Comparison of ENCODE assay signal across 36 cellular contexts in the genomic region with DNA sequence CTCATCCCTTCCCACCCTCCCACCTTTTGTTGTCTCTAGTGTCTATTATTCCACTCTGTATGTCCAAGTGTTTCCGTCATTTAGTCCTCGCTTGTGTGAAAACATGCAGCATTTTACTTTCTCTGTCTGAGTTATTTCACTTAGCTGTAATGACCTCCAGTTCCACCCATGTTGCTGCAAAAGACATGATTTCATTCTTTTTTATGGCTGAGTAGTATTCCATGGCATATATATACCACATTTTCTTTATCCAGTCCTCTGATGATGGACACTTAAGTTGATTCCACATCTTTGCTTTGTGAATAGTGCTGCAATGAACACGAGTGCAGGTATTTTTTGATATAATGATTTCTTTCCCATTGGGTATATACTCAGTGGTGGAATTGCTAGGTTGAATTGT.
"Had no signal": no experiment of that assay in that cellular context is flagged by ENCODE, and none has a peak within 500 bp of the region (broad histone marks: within the 10 kb centered on the region; RNA-seq: fewer than 3 reads in every experiment).

No MANE protein-coding gene starts in this region.

- H3K4me1 Mint-ChIP-seq: activated naive CD4-positive, alpha-beta T cell treated with anti-CD3 and anti-CD28 coated beads, Interleukin-2, amount 10 ng/mL, durations not matched to agents 7 days and 5 days; activated naive CD8-positive, alpha-beta T cell treated with anti-CD3 and anti-CD28 coated beads, Interleukin-2, amount 10 ng/mL, durations not matched to agents 7 days and 5 days; activated naive CD8-positive, alpha-beta T cell treated with anti-CD3 and anti-CD28 coated beads, Interleukin-2, amount 50 U/mL, for 24 hours; activated T-helper 17 cell treated with anti-CD3 and anti-CD28 coated beads, Interleukin-2, amount 50 U/mL, for 72 hours; brain had no signal

- DNase-seq: activated effector memory CD4-positive, alpha-beta T cell treated with anti-CD3 and anti-CD28 coated beads, Interleukin-2, amount 50 U/mL, for 16 hours; activated effector memory CD4-positive, alpha-beta T cell treated with Interleukin-2 at 50 U/mL for 16 hours; activated gamma-delta T cell; activated gamma-delta T cell treated with Interleukin-2 at 50 U/mL for 16 hours; activated naive CD4-positive, alpha-beta T cell; activated naive CD4-positive, alpha-beta T cell treated with anti-CD3 and anti-CD28 coated beads for 36 hours; activated naive CD4-positive, alpha-beta T cell treated with anti-CD3 and anti-CD28 coated beads, Interleukin-2, amount 10 ng/mL, durations not matched to agents 7 days and 5 days; activated naive CD4-positive, alpha-beta T cell treated with anti-CD3 and anti-CD28 coated beads, Interleukin-2, amount 50 U/mL, for 16 hours; activated naive CD4-positive, alpha-beta T cell treated with Interleukin-2 at 50 U/mL for 16 hours; activated naive CD8-positive, alpha-beta T cell treated with anti-CD3 and anti-CD28 coated beads for 36 hours; activated naive CD8-positive, alpha-beta T cell treated with anti-CD3 and anti-CD28 coated beads, Interleukin-2, amount 10 ng/mL, durations not matched to agents 7 days and 5 days; activated naive CD8-positive, alpha-beta T cell treated with anti-CD3 and anti-CD28 coated beads, Interleukin-2, amount 50 U/mL, for 24 hours; activated T-cell treated with anti-CD3 and anti-CD28 coated beads, Interleukin-2, amount 50 U/mL, for 4 hours; activated T-cell treated with anti-CD3 and anti-CD28 coated beads, Interleukin-2, amount 50 U/mL, for 48 hours; activated T-cell treated with anti-CD3 and anti-CD28 coated beads, Interleukin-2, amount 50 U/mL, for 72 hours; adrenal gland; amniotic stem cell; amygdala; anterior cingulate cortex; aorta; body of pancreas; brain microvascular endothelial cell; caudate nucleus; central memory CD4-positive, alpha-beta T cell; cerebellar nuclear complex had no signal

- H3K36me3 ChIP-seq: adrenal gland, brain microvascular endothelial cell, breast epithelium, cardiac muscle cell had no signal

- H3K9me3 ChIP-seq: adrenal gland, ascending aorta, body of pancreas, breast epithelium had no signal

- H3K4me3 Mint-ChIP-seq: activated naive CD4-positive, alpha-beta T cell treated with anti-CD3 and anti-CD28 coated beads for 36 hours; activated naive CD4-positive, alpha-beta T cell treated with anti-CD3 and anti-CD28 coated beads, Interleukin-2, amount 10 ng/mL, durations not matched to agents 7 days and 5 days; activated naive CD4-positive, alpha-beta T cell treated with anti-CD3 and anti-CD28 coated beads, Interleukin-2, amount 50 U/mL, for 24 hours; activated naive CD8-positive, alpha-beta T cell; activated naive CD8-positive, alpha-beta T cell treated with anti-CD3 and anti-CD28 coated beads for 36 hours; activated naive CD8-positive, alpha-beta T cell treated with anti-CD3 and anti-CD28 coated beads, Interleukin-2, amount 10 ng/mL, durations not matched to agents 7 days and 5 days; activated naive CD8-positive, alpha-beta T cell treated with anti-CD3 and anti-CD28 coated beads, Interleukin-2, amount 50 U/mL, for 24 hours; activated T-cell treated with anti-CD3 and anti-CD28 coated beads, Interleukin-2, amount 50 U/mL, for 4 hours; activated T-cell treated with anti-CD3 and anti-CD28 coated beads, Interleukin-2, amount 50 U/mL, for 72 hours; activated T-helper 1 cell treated with anti-CD3 and anti-CD28 coated beads, Interleukin-12 subunit alpha, Interleukin-12 subunit beta, Interleukin-2, Interleukin-4 antibody, amounts not matched to agents 30 ng/mL and 10 ng/mL and 1 ng/mL, durations not matched to agents 14 hours and 24 hours and 36 hours; activated T-helper 17 cell treated with anti-CD3 and anti-CD28 coated beads, Interleukin-2, amount 50 U/mL, for 72 hours; brain; central memory CD8-positive, alpha-beta T cell had no signal

- H3K27me3 ChIP-seq: adrenal gland, ascending aorta, body of pancreas, brain microvascular endothelial cell, breast epithelium, cardiac muscle cell had no signal

- H3K27me3 Mint-ChIP-seq: activated naive CD4-positive, alpha-beta T cell treated with anti-CD3 and anti-CD28 coated beads, Interleukin-2, amount 10 ng/mL, durations not matched to agents 7 days and 5 days; activated naive CD4-positive, alpha-beta T cell treated with anti-CD3 and anti-CD28 coated beads, Interleukin-2, amount 50 U/mL, for 24 hours; activated naive CD8-positive, alpha-beta T cell; activated naive CD8-positive, alpha-beta T cell treated with anti-CD3 and anti-CD28 coated beads for 36 hours; activated naive CD8-positive, alpha-beta T cell treated with anti-CD3 and anti-CD28 coated beads, Interleukin-2, amount 10 ng/mL, durations not matched to agents 7 days and 5 days; activated naive CD8-positive, alpha-beta T cell treated with anti-CD3 and anti-CD28 coated beads, Interleukin-2, amount 50 U/mL, for 24 hours; activated T-helper 17 cell treated with anti-CD3 and anti-CD28 coated beads, Interleukin-2, amount 50 U/mL, for 72 hours; brain; central memory CD8-positive, alpha-beta T cell had no signal

- H3K4me1 ChIP-seq: adrenal gland, ascending aorta, body of pancreas, breast epithelium had no signal

- H3K4me3 ChIP-seq: adrenal gland, ascending aorta, body of pancreas, breast epithelium, cardiac muscle cell had no signal

- ATAC-seq: activated naive CD4-positive, alpha-beta T cell treated with anti-CD3 and anti-CD28 coated beads, Interleukin-2, amount 50 U/mL, for 72 hours; activated naive CD8-positive, alpha-beta T cell treated with anti-CD3 and anti-CD28 coated beads, Interleukin-2, amount 50 U/mL, for 24 hours; activated T-cell treated with anti-CD3 and anti-CD28 coated beads, Interleukin-2, amount 50 U/mL, for 4 hours; activated T-cell treated with anti-CD3 and anti-CD28 coated beads, Interleukin-2, amount 50 U/mL, for 72 hours; activated T-helper 17 cell treated with anti-CD3 and anti-CD28 coated beads, Interleukin-2, amount 50 U/mL, for 72 hours; body of pancreas had no signal

- H3K27ac ChIP-seq: adrenal gland, ascending aorta, body of pancreas, brain microvascular endothelial cell, breast epithelium, cardiac muscle cell had no signal

- H3K27ac Mint-ChIP-seq: activated naive CD4-positive, alpha-beta T cell treated with anti-CD3 and anti-CD28 coated beads for 36 hours; activated naive CD4-positive, alpha-beta T cell treated with anti-CD3 and anti-CD28 coated beads, Interleukin-2, amount 10 ng/mL, durations not matched to agents 7 days and 5 days; activated naive CD4-positive, alpha-beta T cell treated with anti-CD3 and anti-CD28 coated beads, Interleukin-2, amount 50 U/mL, for 24 hours; activated naive CD4-positive, alpha-beta T cell treated with anti-CD3 and anti-CD28 coated beads, Interleukin-2, amount 50 U/mL, for 72 hours; activated naive CD8-positive, alpha-beta T cell; activated naive CD8-positive, alpha-beta T cell treated with anti-CD3 and anti-CD28 coated beads for 36 hours; activated naive CD8-positive, alpha-beta T cell treated with anti-CD3 and anti-CD28 coated beads, Interleukin-2, amount 10 ng/mL, durations not matched to agents 7 days and 5 days; activated naive CD8-positive, alpha-beta T cell treated with anti-CD3 and anti-CD28 coated beads, Interleukin-2, amount 50 U/mL, for 24 hours; activated T-cell treated with anti-CD3 and anti-CD28 coated beads, Interleukin-2, amount 50 U/mL, for 72 hours; activated T-helper 1 cell treated with anti-CD3 and anti-CD28 coated beads, Interleukin-12 subunit alpha, Interleukin-12 subunit beta, Interleukin-2, Interleukin-4 antibody, amounts not matched to agents 30 ng/mL and 10 ng/mL and 1 ng/mL, durations not matched to agents 14 hours and 24 hours and 36 hours; activated T-helper 17 cell treated with anti-CD3 and anti-CD28 coated beads, Interleukin-2, amount 50 U/mL, for 72 hours; activated T-helper 2 cell treated with anti-CD3 and anti-CD28 coated beads, Interferon-gamma antibody, Interleukin-2, Interleukin-4, amounts not matched to agents 10 μg/mL and 5 μg/mL and 100 μg/mL, durations not matched to agents 14 hours and 24 hours and 36 hours; brain had no signal

- H3K9me3 Mint-ChIP-seq: activated naive CD4-positive, alpha-beta T cell treated with anti-CD3 and anti-CD28 coated beads for 36 hours; activated naive CD4-positive, alpha-beta T cell treated with anti-CD3 and anti-CD28 coated beads, Interleukin-2, amount 50 U/mL, for 24 hours; activated T-cell treated with anti-CD3 and anti-CD28 coated beads, Interleukin-2, amount 50 U/mL, for 4 hours; activated T-helper 2 cell treated with anti-CD3 and anti-CD28 coated beads, Interferon-gamma antibody, Interleukin-2, Interleukin-4, amounts not matched to agents 10 μg/mL and 5 μg/mL and 100 μg/mL, durations not matched to agents 14 hours and 24 hours and 36 hours; central memory CD8-positive, alpha-beta T cell had no signal
